Comparison of ENCODE assay signal across 23 cellular contexts in the genomic region with DNA sequence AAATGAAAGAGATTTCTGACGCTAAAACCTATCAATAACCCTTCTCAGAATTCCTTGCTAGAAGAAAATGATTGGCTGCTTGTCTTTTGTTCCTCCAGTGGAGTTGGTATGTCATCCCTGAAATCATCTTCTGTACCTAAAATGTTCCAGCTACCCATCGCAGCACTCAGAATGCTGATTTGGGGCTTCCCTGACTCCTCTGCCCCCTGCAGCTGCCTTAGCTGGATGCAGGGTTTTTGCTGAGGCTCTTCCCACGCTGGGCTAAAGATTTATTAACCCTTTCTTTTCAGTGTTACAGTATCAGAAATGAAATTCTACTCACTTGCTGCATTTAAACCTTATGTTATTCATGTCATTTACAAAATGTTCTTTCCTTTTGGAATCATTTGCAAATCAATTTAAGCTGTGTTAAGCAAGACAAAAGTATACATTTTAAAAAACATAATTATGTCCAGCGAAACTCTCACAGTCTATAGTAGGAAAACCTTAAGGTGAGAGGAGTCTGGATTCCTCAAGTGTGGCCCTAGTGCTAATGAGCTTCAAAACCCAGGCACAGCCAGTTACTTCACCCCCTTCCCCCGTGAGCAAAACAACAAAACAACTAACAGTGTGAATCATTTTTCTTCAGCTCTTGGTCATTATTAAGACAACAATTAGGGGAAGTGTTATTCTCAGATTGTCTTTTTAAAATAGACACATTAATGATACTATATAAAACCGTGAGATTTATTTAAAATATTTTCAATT. TPM values are rescaled to one million over a fixed set of nuclear protein-coding genes. Genes with fewer than 3 reads are reported as not detected.
DNase-seq lines count a peak whose midpoint lies in the region; ATAC-seq and TF ChIP-seq lines count a peak whose summit lies in the region.
"Had no signal": no experiment of that assay in that cellular context is flagged by ENCODE, and none has a peak within 500 bp of the region (broad histone marks: within the 10 kb centered on the region; RNA-seq: fewer than 3 reads in every experiment).

No MANE protein-coding gene starts in this region.

- H3K27ac Mint-ChIP-seq in activated naive CD4-positive, alpha-beta T cell treated with anti-CD3 and anti-CD28 coated beads, Interleukin-2, amount 50 U/mL, for 72 hours = peak overlapping the region in 1 of 2 donors; percentile 7
- H3K27ac Mint-ChIP-seq: activated CD4-positive, alpha-beta T cell treated with anti-CD3 and anti-CD28 coated beads for 36 hours; activated naive CD8-positive, alpha-beta T cell; CD4-positive, CD25-positive, alpha-beta regulatory T cell; naive thymus-derived CD8-positive, alpha-beta T cell; T-cell had no signal

- intact Hi-C loops in A673 (cut with micrococcal nuclease; ENCODE audit: unreplicated experiment) = no loop called here

- H3K36me3 ChIP-seq in A673 (ENCODE audit: insufficient read depth, low read length, poor library complexity, severe bottlenecking) = no peaks in the 10 kb centered on the region
- H3K36me3 ChIP-seq: thyroid gland had no signal

- no TSS peak for BruUV-seq in A673 (replicated peaks; lab: Mats Ljungman, UMichigan)

- no peaks in the 10 kb centered on the region for H3K36me3 Mint-ChIP-seq in activated naive CD4-positive, alpha-beta T cell treated with anti-CD3 and anti-CD28 coated beads, Interleukin-2, amount 50 U/mL, for 72 hours

- DNase-seq in A673 (ENCODE audit: low spot score) (peak; percentile 76), HEK293T (ENCODE audit: extremely low spot score) (peak; percentile 27), caudate nucleus (lab: John Stamatoyannopoulos, UW) (peak in 6 of 61 donors; percentile 8 to 46 (median 12)), iPS-NIHi11 (ENCODE audit: low spot score) (peak; percentile 21), NOMO-1 treated with dmso at 0.1 percent for 144 hours (lab: John Stamatoyannopoulos, UW; ENCODE audit: unreplicated experiment) (no peak), NCI-H1048 (lab: John Stamatoyannopoulos, UW) (no peak), SIG-M5 treated with dmso at 0.1 percent for 504 hours (lab: John Stamatoyannopoulos, UW; ENCODE audit: unreplicated experiment) (no peak)
- DNase-seq in activated naive CD4-positive, alpha-beta T cell treated with anti-CD3 and anti-CD28 coated beads, Interleukin-2, amount 50 U/mL, for 72 hours (ENCODE audit: low spot score in 2 of 2) = no peak
- DNase-seq: activated CD4-positive, alpha-beta T cell treated with anti-CD3 and anti-CD28 coated beads for 36 hours; CD4-positive, CD25-positive, alpha-beta regulatory T cell; foreskin melanocyte; naive thymus-derived CD8-positive, alpha-beta T cell; NCI-H1092; NCI-H2081; stimulated activated naive CD4-positive, alpha-beta T cell; T-cell; thyroid gland had no signal

- CTCF ChIA-PET in A673 (lab: Charles Lee) = no interaction called here
- CTCF ChIA-PET in HEK293T (lab: Yijun Ruan, JAX) = interaction anchor here (0.5 kb wide), 1 partner anchor 465 kb away, joined by 4 read pairs; no protein-coding TSS in a partner anchor

- peaks cover 74% of the 10 kb centered on the region for H3K4me1 ChIP-seq in A673 (ENCODE audit: insufficient read depth, low read length, poor library complexity, severe bottlenecking)

- no peaks in the 10 kb centered on the region for H3K9me3 Mint-ChIP-seq in activated naive CD4-positive, alpha-beta T cell treated with anti-CD3 and anti-CD28 coated beads, Interleukin-2, amount 50 U/mL, for 72 hours
- H3K9me3 Mint-ChIP-seq: naive thymus-derived CD8-positive, alpha-beta T cell; T-cell had no signal

- no peaks in the 10 kb centered on the region for H3K9me3 ChIP-seq in A673 (ENCODE audit: low read depth, low read length, poor library complexity, severe bottlenecking)
- H3K9me3 ChIP-seq: thyroid gland had no signal

- H3K4me3 ChIP-seq in A673 (ENCODE audit: low read depth, low read length, poor library complexity, severe bottlenecking) = no peak overlapping the region
- H3K4me3 ChIP-seq: coronary artery, GM12878, skin epidermis, thyroid gland had no signal

- H3K27ac ChIP-seq in A673 (ENCODE audit: low read depth, low read length, poor library complexity, severe bottlenecking) = peak overlapping the region; percentile 49
- peak overlapping the region; percentile 46 for H3K27ac ChIP-seq in caudate nucleus (ENCODE audit: low read depth, low read length)
- H3K27ac ChIP-seq: coronary artery, KMS-11, skin epidermis, thyroid gland had no signal

- POLR2A ChIA-PET in A673 (lab: Charles Lee; ENCODE audit: low non-redundant PET) = no interaction called here
- POLR2A ChIA-PET in HEK293T (lab: Yijun Ruan, JAX) = no interaction called here

- H3K27me3 ChIP-seq in A673 (replicated peaks; ENCODE audit: insufficient read depth, low read depth, low read length, poor library complexity) = no peaks in the 10 kb centered on the region
- H3K27me3 ChIP-seq: thyroid gland had no signal

- TF ChIP-seq CTCF in A673 (conservative IDR thresholded peaks at IDR 0.05; ENCODE audit: low read depth, low read length) = 0 out of 2 replicates have a peak, but pooled peaks have one; percentile 27

- no peak for ATAC-seq in activated naive CD4-positive, alpha-beta T cell treated with anti-CD3 and anti-CD28 coated beads, Interleukin-2, amount 50 U/mL, for 72 hours
- ATAC-seq: activated CD4-positive, alpha-beta T cell treated with anti-CD3 and anti-CD28 coated beads for 36 hours; GM12878; naive thymus-derived CD8-positive, alpha-beta T cell; T-cell had no signal

TF ChIP-seq in HEK293T, 16 proteins besides CTCF, POLR2A, EP300 and RAD21:
- TF ChIP-seq CTBP1 (IDR thresholded peaks at IDR 0.05; ENCODE audit: borderline replicate concordance) (no peak), NFRKB (IDR thresholded peaks at IDR 0.05) (no peak), FOXK2 (IDR thresholded peaks at IDR 0.05) (no peak), HDGF (IDR thresholded peaks at IDR 0.05; ENCODE audit: borderline replicate concordance) (no peak)
- TF ChIP-seq, protein P1, sequence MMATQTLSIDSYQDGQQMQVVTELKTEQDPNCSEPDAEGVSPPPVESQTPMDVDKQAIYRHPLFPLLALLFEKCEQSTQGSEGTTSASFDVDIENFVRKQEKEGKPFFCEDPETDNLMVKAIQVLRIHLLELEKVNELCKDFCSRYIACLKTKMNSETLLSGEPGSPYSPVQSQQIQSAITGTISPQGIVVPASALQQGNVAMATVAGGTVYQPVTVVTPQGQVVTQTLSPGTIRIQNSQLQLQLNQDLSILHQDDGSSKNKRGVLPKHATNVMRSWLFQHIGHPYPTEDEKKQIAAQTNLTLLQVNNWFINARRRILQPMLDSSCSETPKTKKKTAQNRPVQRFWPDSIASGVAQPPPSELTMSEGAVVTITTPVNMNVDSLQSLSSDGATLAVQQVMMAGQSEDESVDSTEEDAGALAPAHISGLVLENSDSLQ (IDR thresholded peaks at IDR 0.05) = no peak

RNA-seq across cellular contexts. Expression of gene PKP4, which starts 32.8 kb away (rescaled TPM):
- 67.7 and 79.3 TPM in 2 replicates for total RNA-seq in A673 (2021)
- total RNA-seq in activated naive CD4-positive, alpha-beta T cell treated with anti-CD3 and anti-CD28 coated beads, Interleukin-2, amount 50 U/mL, for 72 hours = 10 to 100 TPM; 36.3 to 44.8 TPM

RNA-seq across cellular contexts. Expression of gene CCDC148, which starts 33.0 kb away (rescaled TPM):
- 0.90 and 0.92 TPM in 2 replicates for total RNA-seq in A673 (2021)
- under 1 TPM in 1 of 2 donors, not detected in 1; 0.08 TPM for total RNA-seq in activated naive CD4-positive, alpha-beta T cell treated with anti-CD3 and anti-CD28 coated beads, Interleukin-2, amount 50 U/mL, for 72 hours
- total RNA-seq: activated CD8-positive, alpha-beta memory T cell treated with anti-CD3 and anti-CD28 coated beads for 36 hours; CD4-positive, CD25-positive, alpha-beta regulatory T cell; GM12878; naive thymus-derived CD8-positive, alpha-beta T cell; T-cell had no signal

Comparison
In these comparisons a context has a peak if more than half of its experiments do, and no peak if none do; other contexts are left out.
1. DNase-seq: peak in A673 (single experiment), HEK293T (single experiment) and iPS-NIHi11 (single experiment); none in NOMO-1 treated with dmso at 0.1 percent for 144 hours (single experiment), activated naive CD4-positive, alpha-beta T cell treated with anti-CD3 and anti-CD28 coated beads, Interleukin-2, amount 50 U/mL, for 72 hours (0 of 2), NCI-H1048 (single experiment) and SIG-M5 treated with dmso at 0.1 percent for 504 hours (single experiment).